ENCODE assay signal across 21 cellular contexts in the genomic region with DNA sequence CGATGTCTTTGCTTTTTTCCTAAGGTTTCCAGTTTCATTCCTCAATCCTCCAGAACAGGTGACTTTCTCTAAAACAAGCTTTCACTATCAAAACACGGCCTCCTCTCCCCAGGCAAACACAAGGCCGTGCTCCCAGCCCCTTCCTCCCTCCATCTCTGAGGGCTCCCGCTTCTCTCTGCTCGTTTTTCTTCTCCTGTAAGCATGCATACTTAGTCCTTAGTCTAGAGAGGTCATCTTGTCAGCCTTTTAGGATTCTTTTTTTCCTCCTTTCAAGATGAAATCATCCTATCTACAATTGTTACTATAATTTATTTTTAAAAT. TPM values are rescaled to one million over a fixed set of nuclear protein-coding genes. Genes with fewer than 3 reads are reported as not detected.
DNase-seq lines count a peak whose midpoint lies in the region; ATAC-seq and TF ChIP-seq lines count a peak whose summit lies in the region.
"Had no signal": no experiment of that assay in that cellular context is flagged by ENCODE, and none has a peak within 500 bp of the region (broad histone marks: within the 10 kb centered on the region; RNA-seq: fewer than 3 reads in every experiment).

No MANE protein-coding gene starts in this region.

- no peak overlapping the region for H3K4me3 ChIP-seq in endodermal cell (ENCODE audit: low read length)
- H3K4me3 ChIP-seq: GM12878, MG63 had no signal

- no peak for ATAC-seq in HG03571 (IDR thresholded peaks at IDR 0.05; ENCODE audit: unreplicated experiment)
- ATAC-seq: GM12878 had no signal

- H3K9me3 Mint-ChIP-seq in activated naive CD4-positive, alpha-beta T cell treated with anti-CD3 and anti-CD28 coated beads, Interleukin-2, amount 50 U/mL, for 24 hours = no peaks in the 10 kb centered on the region
- H3K9me3 Mint-ChIP-seq in endodermal cell (no peaks in the 10 kb centered on the region), nephron (no peaks in the 10 kb centered on the region)

- DNase-seq in activated naive CD4-positive, alpha-beta T cell treated with anti-CD3 and anti-CD28 coated beads, Interleukin-2, amount 50 U/mL, for 16 hours = no peak
- no peak for DNase-seq in endodermal cell
- DNase-seq in NCI-H82 (lab: John Stamatoyannopoulos, UW) = no peak
- no peak for DNase-seq in AG08395 (ENCODE audit: low spot score)
- DNase-seq: DMS 273 treated with DMSO at 0.1 percent for 48 hours, EL, Kasumi-1, MG63, NCI-H1048, NCI-H1436 treated with DMSO at 0.1 percent for 48 hours, NCI-H2171 treated with DMSO at 0.1 percent for 48 hours, NCI-H446, NCI-H748 treated with DMSO at 0.1 percent for 48 hours, OCI-M1, Right ventricle myocardium superior, SW 1271 had no signal

- H3K27me3 ChIP-seq in endodermal cell (ENCODE audit: control insufficient read depth, insufficient read depth, low read length, poor library complexity, severe bottlenecking) = no peaks in the 10 kb centered on the region
- H3K27me3 ChIP-seq: MG63 had no signal

- peak overlapping the region; percentile 5 for H3K27ac Mint-ChIP-seq in activated naive CD4-positive, alpha-beta T cell treated with anti-CD3 and anti-CD28 coated beads, Interleukin-2, amount 50 U/mL, for 24 hours
- H3K27ac Mint-ChIP-seq in endodermal cell (peak overlapping the region; percentile 74), nephron (peak overlapping the region in 2 of 3 experiments; percentile 10 to 65)

- no peaks in the 10 kb centered on the region for H3K27me3 Mint-ChIP-seq in activated naive CD4-positive, alpha-beta T cell treated with anti-CD3 and anti-CD28 coated beads, Interleukin-2, amount 50 U/mL, for 24 hours
- H3K27me3 Mint-ChIP-seq in endodermal cell (ENCODE audit: insufficient read depth) (no peaks in the 10 kb centered on the region), nephron (ENCODE audit: low read depth) (peaks cover 5% of the 10 kb centered on the region)

- no peaks in the 10 kb centered on the region for H3K4me1 Mint-ChIP-seq in activated naive CD4-positive, alpha-beta T cell treated with anti-CD3 and anti-CD28 coated beads, Interleukin-2, amount 50 U/mL, for 24 hours
- H3K4me1 Mint-ChIP-seq in endodermal cell (peaks cover 8% of the 10 kb centered on the region), nephron (peaks cover under 1% of the 10 kb centered on the region)

- WGBS in endodermal cell (ENCODE audit: insufficient coverage in 1 of 2, insufficient read length in 1 of 2), 2 experiments = 94% methylated on average over 5 of the region's 5 CpGs

- H3K9me3 ChIP-seq in endodermal cell (ENCODE audit: control insufficient read depth, low read length) = no peaks in the 10 kb centered on the region
- H3K9me3 ChIP-seq: MG63 had no signal

- no peak for TF ChIP-seq CTCF in endodermal cell (conservative IDR thresholded peaks at IDR 0.05)
- no peak for TF ChIP-seq CTCF in nephron (IDR thresholded peaks at IDR 0.05; ENCODE audit: unreplicated experiment in 3 of 3)

- H3K36me3 Mint-ChIP-seq in activated naive CD4-positive, alpha-beta T cell treated with anti-CD3 and anti-CD28 coated beads, Interleukin-2, amount 50 U/mL, for 24 hours = peaks cover 10% of the 10 kb centered on the region
- H3K36me3 Mint-ChIP-seq in endodermal cell (ENCODE audit: low read depth) (peaks cover 66% of the 10 kb centered on the region), nephron (ENCODE audit: low read depth) (peaks cover 68% of the 10 kb centered on the region)

- no peak overlapping the region for H3K9ac ChIP-seq in endodermal cell (ENCODE audit: extremely low read depth, low read length, poor library complexity, severe bottlenecking)

- H3K4me3 Mint-ChIP-seq in activated naive CD4-positive, alpha-beta T cell treated with anti-CD3 and anti-CD28 coated beads, Interleukin-2, amount 50 U/mL, for 24 hours = no peak overlapping the region
- H3K4me3 Mint-ChIP-seq in endodermal cell (no peak overlapping the region), nephron (no peak overlapping the region)

- H3K27ac ChIP-seq in endodermal cell (ENCODE audit: low read depth, low read length) = no peak overlapping the region
- H3K27ac ChIP-seq: C4-2B had no signal

- no peaks in the 10 kb centered on the region for H3K4me1 ChIP-seq in endodermal cell (ENCODE audit: control insufficient read depth, insufficient read depth, low read length)

- H3K36me3 ChIP-seq in endodermal cell (ENCODE audit: control insufficient read depth, insufficient read depth, low read length) = peaks cover 69% of the 10 kb centered on the region

RNA-seq across cellular contexts. Expression of a gene that starts 18.7 kb away (rescaled TPM):
- total RNA-seq in endodermal cell = 100 to 1,000 TPM; 104 to 111 TPM
- 80.2 TPM for polyA plus RNA-seq in endodermal cell (2013, experiment 1 of 2)
- polyA plus RNA-seq in endodermal cell (2013, experiment 2 of 2) = 68.5 TPM

Comparison
In these comparisons a context has a peak if more than half of its experiments do, and no peak if none do; other contexts are left out.
1. H3K27ac Mint-ChIP-seq: peak in every context shown above with its lines; median percentile 74 in endodermal cell; 38 in nephron; 5 in activated naive CD4-positive, alpha-beta T cell treated with anti-CD3 and anti-CD28 coated beads, Interleukin-2, amount 50 U/mL, for 24 hours.